Comparison of ENCODE assay signal across 1 cellular context in genomic region chr1:10398734-10399486, GRCh38.
TF ChIP-seq lines count a peak whose summit lies in the region.

TSS of gene PGD (plus strand) at chr1:10399064. CDS start at chr1:10399118, 54 bp downstream.

TF ChIP-seq in WTC11, 78 proteins besides CTCF, POLR2A, EP300 and RAD21 (continued from another document and continues in another):
- TF ChIP-seq, protein P1, sequence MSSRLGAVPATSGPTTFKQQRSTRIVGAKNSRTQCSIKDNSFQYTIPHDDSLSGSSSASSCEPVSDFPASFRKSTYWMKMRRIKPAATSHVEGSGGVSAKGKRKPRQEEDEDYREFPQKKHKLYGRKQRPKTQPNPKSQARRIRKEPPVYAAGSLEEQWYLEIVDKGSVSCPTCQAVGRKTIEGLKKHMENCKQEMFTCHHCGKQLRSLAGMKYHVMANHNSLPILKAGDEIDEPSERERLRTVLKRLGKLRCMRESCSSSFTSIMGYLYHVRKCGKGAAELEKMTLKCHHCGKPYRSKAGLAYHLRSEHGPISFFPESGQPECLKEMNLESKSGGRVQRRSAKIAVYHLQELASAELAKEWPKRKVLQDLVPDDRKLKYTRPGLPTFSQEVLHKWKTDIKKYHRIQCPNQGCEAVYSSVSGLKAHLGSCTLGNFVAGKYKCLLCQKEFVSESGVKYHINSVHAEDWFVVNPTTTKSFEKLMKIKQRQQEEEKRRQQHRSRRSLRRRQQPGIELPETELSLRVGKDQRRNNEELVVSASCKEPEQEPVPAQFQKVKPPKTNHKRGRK (CRISPR knock-in tag; IDR thresholded peaks at IDR 0.05; ENCODE audit: borderline replicate concordance), result no peak
- TF ChIP-seq RORB (CRISPR knock-in tag; IDR thresholded peaks at IDR 0.05) (no peak), ELF4 (CRISPR knock-in tag; IDR thresholded peaks at IDR 0.05; ENCODE audit: low read depth) (no peak), RELA (CRISPR knock-in tag; IDR thresholded peaks at IDR 0.05; ENCODE audit: borderline replicate concordance) (0 out of 2 replicates have a peak, but pooled peaks have one; percentile 29), ARID4B (CRISPR knock-in tag; IDR thresholded peaks at IDR 0.05; ENCODE audit: borderline replicate concordance) (no peak), ETV6 (CRISPR knock-in tag; IDR thresholded peaks at IDR 0.05) (no peak; the same call in 1 of the 2 replicates), TP53 (CRISPR knock-in tag; IDR thresholded peaks at IDR 0.05) (no peak), GRHL2 (CRISPR knock-in tag; IDR thresholded peaks at IDR 0.05; ENCODE audit: insufficient replicate concordance, severe bottlenecking) (no peak), IRF1 (CRISPR knock-in tag; IDR thresholded peaks at IDR 0.05) (no peak; the same call in 1 of the 2 replicates), KAT7 (CRISPR knock-in tag; IDR thresholded peaks at IDR 0.05; ENCODE audit: borderline replicate concordance) (peak; percentile 93; the same call in 1 of the 2 replicates), EMX1 (CRISPR knock-in tag; IDR thresholded peaks at IDR 0.05) (no peak), FOXJ3 (CRISPR knock-in tag; IDR thresholded peaks at IDR 0.05; ENCODE audit: borderline replicate concordance) (no peak), NR1H2 (CRISPR knock-in tag; IDR thresholded peaks at IDR 0.05) (no peak), MAX (CRISPR knock-in tag; IDR thresholded peaks at IDR 0.05) (peak; percentile 94), NFE2L1 (CRISPR knock-in tag; IDR thresholded peaks at IDR 0.05) (no peak), NFATC4 (CRISPR knock-in tag; IDR thresholded peaks at IDR 0.05) (no peak), PRDM15 (CRISPR knock-in tag; IDR thresholded peaks at IDR 0.05) (peak; percentile 45), GABPB1 (CRISPR knock-in tag; IDR thresholded peaks at IDR 0.05) (peak; percentile 78; the same call in 1 of the 2 replicates), PREB (CRISPR knock-in tag; IDR thresholded peaks at IDR 0.05; ENCODE audit: borderline replicate concordance) (peak; percentile 77; the same call in 1 of the 2 replicates), ZNF219 (CRISPR knock-in tag; IDR thresholded peaks at IDR 0.05; ENCODE audit: borderline replicate concordance) (no peak), JAZF1 (CRISPR knock-in tag; IDR thresholded peaks at IDR 0.05) (no peak), NR2C2 (CRISPR knock-in tag; IDR thresholded peaks at IDR 0.05) (no peak), JUN (CRISPR knock-in tag; IDR thresholded peaks at IDR 0.05) (peak; percentile 57; the same call in 1 of the 2 replicates), ZNF423 (CRISPR knock-in tag; IDR thresholded peaks at IDR 0.05) (no peak), TEAD1 (CRISPR knock-in tag; IDR thresholded peaks at IDR 0.05) (peak; percentile 78), TCF7 (CRISPR knock-in tag; IDR thresholded peaks at IDR 0.05; ENCODE audit: low read depth) (no peak), AR (CRISPR knock-in tag; IDR thresholded peaks at IDR 0.05) (no peak), IRF2 (CRISPR knock-in tag; IDR thresholded peaks at IDR 0.05; ENCODE audit: borderline replicate concordance, low read depth) (no peak), SMAD3 (CRISPR knock-in tag; IDR thresholded peaks at IDR 0.05; ENCODE audit: borderline replicate concordance) (no peak), FOXK1 (CRISPR knock-in tag; IDR thresholded peaks at IDR 0.05) (peak; percentile 56), GTF2I (CRISPR knock-in tag; conservative IDR thresholded peaks at IDR 0.05) (no peak), NFYB (CRISPR knock-in tag; conservative IDR thresholded peaks at IDR 0.05; ENCODE audit: low read depth) (peak; percentile 99)
- TF ChIP-seq, protein P2, sequence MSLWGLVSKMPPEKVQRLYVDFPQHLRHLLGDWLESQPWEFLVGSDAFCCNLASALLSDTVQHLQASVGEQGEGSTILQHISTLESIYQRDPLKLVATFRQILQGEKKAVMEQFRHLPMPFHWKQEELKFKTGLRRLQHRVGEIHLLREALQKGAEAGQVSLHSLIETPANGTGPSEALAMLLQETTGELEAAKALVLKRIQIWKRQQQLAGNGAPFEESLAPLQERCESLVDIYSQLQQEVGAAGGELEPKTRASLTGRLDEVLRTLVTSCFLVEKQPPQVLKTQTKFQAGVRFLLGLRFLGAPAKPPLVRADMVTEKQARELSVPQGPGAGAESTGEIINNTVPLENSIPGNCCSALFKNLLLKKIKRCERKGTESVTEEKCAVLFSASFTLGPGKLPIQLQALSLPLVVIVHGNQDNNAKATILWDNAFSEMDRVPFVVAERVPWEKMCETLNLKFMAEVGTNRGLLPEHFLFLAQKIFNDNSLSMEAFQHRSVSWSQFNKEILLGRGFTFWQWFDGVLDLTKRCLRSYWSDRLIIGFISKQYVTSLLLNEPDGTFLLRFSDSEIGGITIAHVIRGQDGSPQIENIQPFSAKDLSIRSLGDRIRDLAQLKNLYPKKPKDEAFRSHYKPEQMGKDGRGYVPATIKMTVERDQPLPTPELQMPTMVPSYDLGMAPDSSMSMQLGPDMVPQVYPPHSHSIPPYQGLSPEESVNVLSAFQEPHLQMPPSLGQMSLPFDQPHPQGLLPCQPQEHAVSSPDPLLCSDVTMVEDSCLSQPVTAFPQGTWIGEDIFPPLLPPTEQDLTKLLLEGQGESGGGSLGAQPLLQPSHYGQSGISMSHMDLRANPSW (CRISPR knock-in tag; conservative IDR thresholded peaks at IDR 0.05; ENCODE audit: low read depth), result no peak
- TF ChIP-seq, protein P3, sequence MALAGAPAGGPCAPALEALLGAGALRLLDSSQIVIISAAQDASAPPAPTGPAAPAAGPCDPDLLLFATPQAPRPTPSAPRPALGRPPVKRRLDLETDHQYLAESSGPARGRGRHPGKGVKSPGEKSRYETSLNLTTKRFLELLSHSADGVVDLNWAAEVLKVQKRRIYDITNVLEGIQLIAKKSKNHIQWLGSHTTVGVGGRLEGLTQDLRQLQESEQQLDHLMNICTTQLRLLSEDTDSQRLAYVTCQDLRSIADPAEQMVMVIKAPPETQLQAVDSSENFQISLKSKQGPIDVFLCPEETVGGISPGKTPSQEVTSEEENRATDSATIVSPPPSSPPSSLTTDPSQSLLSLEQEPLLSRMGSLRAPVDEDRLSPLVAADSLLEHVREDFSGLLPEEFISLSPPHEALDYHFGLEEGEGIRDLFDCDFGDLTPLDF (CRISPR knock-in tag; IDR thresholded peaks at IDR 0.05), result 0 out of 2 replicates have a peak, but pooled peaks have one; percentile 51
- TF ChIP-seq, protein P4, sequence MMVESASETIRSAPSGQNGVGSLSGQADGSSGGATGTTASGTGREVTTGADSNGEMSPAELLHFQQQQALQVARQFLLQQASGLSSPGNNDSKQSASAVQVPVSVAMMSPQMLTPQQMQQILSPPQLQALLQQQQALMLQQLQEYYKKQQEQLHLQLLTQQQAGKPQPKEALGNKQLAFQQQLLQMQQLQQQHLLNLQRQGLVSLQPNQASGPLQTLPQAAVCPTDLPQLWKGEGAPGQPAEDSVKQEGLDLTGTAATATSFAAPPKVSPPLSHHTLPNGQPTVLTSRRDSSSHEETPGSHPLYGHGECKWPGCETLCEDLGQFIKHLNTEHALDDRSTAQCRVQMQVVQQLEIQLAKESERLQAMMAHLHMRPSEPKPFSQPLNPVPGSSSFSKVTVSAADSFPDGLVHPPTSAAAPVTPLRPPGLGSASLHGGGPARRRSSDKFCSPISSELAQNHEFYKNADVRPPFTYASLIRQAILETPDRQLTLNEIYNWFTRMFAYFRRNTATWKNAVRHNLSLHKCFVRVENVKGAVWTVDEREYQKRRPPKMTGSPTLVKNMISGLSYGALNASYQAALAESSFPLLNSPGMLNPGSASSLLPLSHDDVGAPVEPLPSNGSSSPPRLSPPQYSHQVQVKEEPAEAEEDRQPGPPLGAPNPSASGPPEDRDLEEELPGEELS (CRISPR knock-in tag; IDR thresholded peaks at IDR 0.05), result peak; percentile 80
